ENCODE assay signal across 15 cellular contexts in genomic region chr14:104283197-104284106, GRCh38.
DNase-seq lines count a peak whose midpoint lies in the region; ATAC-seq and TF ChIP-seq lines count a peak whose summit lies in the region.
"Had no signal": no experiment of that assay in that cellular context is flagged by ENCODE, and none has a peak within 500 bp of the region (broad histone marks: within the 10 kb centered on the region; RNA-seq: fewer than 3 reads in every experiment).

No MANE protein-coding gene starts in this region.

- no peak for ATAC-seq in HG03571 (IDR thresholded peaks at IDR 0.05; ENCODE audit: unreplicated experiment)
- ATAC-seq: pancreas had no signal

- TF ChIP-seq CTCF in BE2C (IDR thresholded peaks at IDR 0.05; ENCODE audit: low read depth, low read length): no peak
- TF ChIP-seq CTCF in HEK293 (tag by site-specific recombination; IDR thresholded peaks at IDR 0.05): no peak
- TF ChIP-seq CTCF in colonic mucosa (IDR thresholded peaks at IDR 0.05): no peak

- peaks cover 55% of the 10 kb centered on the region for H3K4me1 ChIP-seq in BE2C
- no peaks in the 10 kb centered on the region for H3K4me1 ChIP-seq in HEK293 (ENCODE audit: control insufficient read depth, insufficient read depth, low read length)
- peaks cover 19% of the 10 kb centered on the region for H3K4me1 ChIP-seq in colonic mucosa
- peaks cover 23% of the 10 kb centered on the region for H3K4me1 ChIP-seq in muscle layer of colon (ENCODE audit: insufficient read depth, low read length)
- H3K4me1 ChIP-seq: pancreas had no signal

- H3K27ac ChIP-seq in HEK293 (ENCODE audit: extremely low read depth, low read depth, low read length): no peak overlapping the region
- H3K27ac ChIP-seq in colonic mucosa: peak overlapping the region; percentile 78
- peak overlapping the region; percentile 19 for H3K27ac ChIP-seq in muscle layer of colon (ENCODE audit: low read depth, low read length)
- H3K27ac ChIP-seq: pancreas had no signal

- H3K9me3 ChIP-seq in BE2C (no peaks in the 10 kb centered on the region), HEK293 (ENCODE audit: control insufficient read depth, insufficient read depth, low read depth, low read length) (no peaks in the 10 kb centered on the region), colonic mucosa (no peaks in the 10 kb centered on the region), muscle layer of colon (ENCODE audit: low read length) (no peaks in the 10 kb centered on the region)
- H3K9me3 ChIP-seq: esophagus muscularis mucosa, pancreas had no signal

- POLR2A ChIA-PET in HEK293 (lab: Yijun Ruan, JAX): no interaction called here

- H3K4me3 ChIP-seq in BE2C (ENCODE audit: low read depth, low read length): no peak overlapping the region
- H3K4me3 ChIP-seq in HEK293 (ENCODE audit: low read depth, low read length): no peak overlapping the region
- no peak overlapping the region for H3K4me3 ChIP-seq in colonic mucosa
- H3K4me3 ChIP-seq in muscle layer of colon (ENCODE audit: low read depth in 1 of 2, low read length in 2 of 2): no peak overlapping the region
- H3K4me3 ChIP-seq: esophagus muscularis mucosa, pancreas had no signal

- CTCF ChIA-PET in HEK293 (lab: Yijun Ruan, JAX): interaction anchor here (0.8 kb wide), 1 partner anchor 8 kb away, joined by 3 read pairs; no protein-coding TSS in a partner anchor

- peak; percentile 7 for DNase-seq in BE2C
- peak; percentile 84 for DNase-seq in colonic mucosa
- no peak for DNase-seq in NCI-H2107 (lab: John Stamatoyannopoulos, UW)
- DNase-seq in MV-4-11 (lab: John Stamatoyannopoulos, UW): no peak
- no peak for DNase-seq in NCI-H1436 (lab: John Stamatoyannopoulos, UW)
- DNase-seq: DMS153; mesendoderm; NCI-H2029 treated with DMSO at 0.1 percent for 48 hours; stimulated activated CD4-positive, alpha-beta T cell treated with anti-CD3 and anti-CD28 coated beads, Interleukin-1b, Interleukin-23, amount 100 ng/mL, for 48 hours; stimulated activated CD8-positive, alpha-beta memory T cell treated with anti-CD3 and anti-CD28 coated beads, Interleukin-4, amount 100 ng/mL, for 48 hours had no signal

- H3K27me3 ChIP-seq in BE2C: no peaks in the 10 kb centered on the region
- H3K27me3 ChIP-seq in colonic mucosa: no peaks in the 10 kb centered on the region
- H3K27me3 ChIP-seq in muscle layer of colon (ENCODE audit: control insufficient read depth in 1 of 2, insufficient read depth in 2 of 2, low read length in 2 of 2): no peaks in the 10 kb centered on the region
- H3K27me3 ChIP-seq: pancreas had no signal

- intact Hi-C loops in colonic mucosa (cut with DNase I): no loop called here

- no peaks in the 10 kb centered on the region for H3K36me3 ChIP-seq in BE2C
- no peaks in the 10 kb centered on the region for H3K36me3 ChIP-seq in HEK293 (ENCODE audit: control insufficient read depth in 2 of 2, insufficient read depth in 1 of 2, low read length in 2 of 2)
- H3K36me3 ChIP-seq in colonic mucosa: no peaks in the 10 kb centered on the region
- no peaks in the 10 kb centered on the region for H3K36me3 ChIP-seq in muscle layer of colon (ENCODE audit: insufficient read depth, low read length)
- H3K36me3 ChIP-seq: esophagus muscularis mucosa, pancreas had no signal

- H3K9ac ChIP-seq in colonic mucosa (ENCODE audit: low read depth in 2 of 2, low read length in 2 of 2) (peak overlapping the region; percentile 36 to 79), muscle layer of colon (ENCODE audit: low read length) (no peak overlapping the region)

TF ChIP-seq in HEK293, 187 proteins besides CTCF, POLR2A, EP300 and RAD21 (continues in another document):
- TF ChIP-seq ZNF175 (tag by site-specific recombination; IDR thresholded peaks at IDR 0.05): no peak
- TF ChIP-seq ZNF488 (tag by site-specific recombination; IDR thresholded peaks at IDR 0.05): no peak
- TF ChIP-seq RBAK (tag by site-specific recombination; IDR thresholded peaks at IDR 0.05): no peak
- no peak for TF ChIP-seq ZNF140 (tag by site-specific recombination; IDR thresholded peaks at IDR 0.05)
- peak; percentile 72 for TF ChIP-seq FEZF1 (tag by site-specific recombination; IDR thresholded peaks at IDR 0.05)
- no peak for TF ChIP-seq ZNF114 (tag by site-specific recombination; IDR thresholded peaks at IDR 0.05)
- no peak for TF ChIP-seq SP3 (tag by site-specific recombination; IDR thresholded peaks at IDR 0.05)
- 0 out of 2 replicates have a peak, but pooled peaks have one; percentile 37 for TF ChIP-seq IKZF3 (tag by site-specific recombination; IDR thresholded peaks at IDR 0.05)
- TF ChIP-seq PBX3 (CRISPR knock-in tag; IDR thresholded peaks at IDR 0.05): no peak
- no peak for TF ChIP-seq GFI1B (tag by site-specific recombination; IDR thresholded peaks at IDR 0.05)
- no peak for TF ChIP-seq ZNF169 (tag by site-specific recombination; IDR thresholded peaks at IDR 0.05)
- TF ChIP-seq ZNF624 (tag by site-specific recombination; IDR thresholded peaks at IDR 0.05): no peak
- no peak for TF ChIP-seq REPIN1 (tag by site-specific recombination; IDR thresholded peaks at IDR 0.05; ENCODE audit: low read depth)
- TF ChIP-seq KLF16 (tag by site-specific recombination; IDR thresholded peaks at IDR 0.05): 0 out of 2 replicates have a peak, but pooled peaks have one; percentile 17
- TF ChIP-seq ZNF155 (tag by site-specific recombination; IDR thresholded peaks at IDR 0.05): no peak
- TF ChIP-seq ZNF16 (tag by site-specific recombination; IDR thresholded peaks at IDR 0.05; ENCODE audit: low read depth): no peak
- peak; percentile 50; the same call in 1 of the 2 replicates for TF ChIP-seq PRDM10 (tag by site-specific recombination; IDR thresholded peaks at IDR 0.05)
- no peak for TF ChIP-seq ZNF555 (tag by site-specific recombination; conservative IDR thresholded peaks at IDR 0.05)
- peak; percentile 88 for TF ChIP-seq SCRT2 (tag by site-specific recombination; IDR thresholded peaks at IDR 0.05)
- TF ChIP-seq ZBTB21 (tag by site-specific recombination; IDR thresholded peaks at IDR 0.05): no peak
- TF ChIP-seq INSM2 (tag by site-specific recombination; IDR thresholded peaks at IDR 0.05): no peak

Comparison
In these comparisons a context has a peak if more than half of its experiments do, and no peak if none do; other contexts are left out.
1. DNase-seq: peak in BE2C (single experiment) and colonic mucosa (single experiment); none in NCI-H2107 (single experiment), MV-4-11 (single experiment) and NCI-H1436 (single experiment).